ENCODE assay signal across 1 cellular context in the genomic region with DNA sequence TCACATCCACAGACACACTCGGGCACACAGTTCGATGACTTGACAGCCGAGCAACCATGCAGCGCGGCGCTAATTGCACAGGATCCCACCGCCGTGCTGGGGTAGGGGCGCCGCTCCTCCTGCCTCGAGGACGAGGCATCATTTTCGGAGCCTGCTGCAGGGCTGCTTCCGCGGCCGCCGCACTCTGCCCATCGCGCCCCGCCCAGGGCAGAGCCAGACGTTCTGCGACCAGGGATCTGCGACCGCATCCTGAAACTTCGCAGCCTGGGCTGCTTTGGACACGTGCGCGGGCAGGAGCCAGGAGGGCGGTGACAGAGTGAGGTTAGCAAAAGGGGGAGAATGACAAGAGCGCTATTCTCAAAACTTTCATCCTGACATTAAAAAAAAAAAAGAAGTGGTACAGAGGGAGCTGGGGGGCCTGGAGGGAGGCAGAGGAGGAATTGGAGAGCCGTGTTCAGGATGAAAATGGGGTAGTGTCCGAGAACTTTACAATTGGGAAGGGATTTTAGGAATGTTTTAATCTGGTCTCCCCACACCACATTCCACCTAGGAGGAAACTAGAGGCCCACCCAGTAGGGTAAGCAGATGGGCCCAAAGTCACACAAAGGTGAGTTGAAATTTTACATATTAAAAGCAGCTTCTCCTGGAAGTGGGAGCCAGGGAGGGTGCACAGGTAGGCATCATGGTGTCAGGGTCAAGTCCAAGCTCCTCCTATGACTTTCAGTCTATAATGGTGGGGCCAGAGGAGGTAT.
TF ChIP-seq lines count a peak whose summit lies in the region.

No MANE protein-coding gene starts in this region.

TF ChIP-seq in WTC11, 78 proteins besides CTCF, POLR2A, EP300 and RAD21 (continued from another document):
- TF ChIP-seq, protein P1, sequence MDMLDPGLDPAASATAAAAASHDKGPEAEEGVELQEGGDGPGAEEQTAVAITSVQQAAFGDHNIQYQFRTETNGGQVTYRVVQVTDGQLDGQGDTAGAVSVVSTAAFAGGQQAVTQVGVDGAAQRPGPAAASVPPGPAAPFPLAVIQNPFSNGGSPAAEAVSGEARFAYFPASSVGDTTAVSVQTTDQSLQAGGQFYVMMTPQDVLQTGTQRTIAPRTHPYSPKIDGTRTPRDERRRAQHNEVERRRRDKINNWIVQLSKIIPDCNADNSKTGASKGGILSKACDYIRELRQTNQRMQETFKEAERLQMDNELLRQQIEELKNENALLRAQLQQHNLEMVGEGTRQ (CRISPR knock-in tag; IDR thresholded peaks at IDR 0.05): peak; percentile 41
- TF ChIP-seq, protein P2, sequence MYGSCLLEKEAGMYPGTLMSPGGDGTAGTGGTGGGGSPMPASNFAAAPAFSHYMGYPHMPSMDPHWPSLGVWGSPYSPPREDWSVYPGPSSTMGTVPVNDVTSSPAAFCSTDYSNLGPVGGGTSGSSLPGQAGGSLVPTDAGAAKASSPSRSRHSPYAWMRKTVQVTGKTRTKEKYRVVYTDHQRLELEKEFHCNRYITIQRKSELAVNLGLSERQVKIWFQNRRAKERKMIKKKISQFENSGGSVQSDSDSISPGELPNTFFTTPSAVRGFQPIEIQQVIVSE (CRISPR knock-in tag; IDR thresholded peaks at IDR 0.05; ENCODE audit: borderline replicate concordance): no peak
- TF ChIP-seq SMAD4 (CRISPR knock-in tag; IDR thresholded peaks at IDR 0.05) (no peak), TEAD4 (CRISPR knock-in tag; IDR thresholded peaks at IDR 0.05) (no peak), GRHL2 (CRISPR knock-in tag; IDR thresholded peaks at IDR 0.05; ENCODE audit: insufficient replicate concordance, severe bottlenecking) (no peak), ZNF423 (CRISPR knock-in tag; IDR thresholded peaks at IDR 0.05) (no peak), SOX15 (CRISPR knock-in tag; IDR thresholded peaks at IDR 0.05) (no peak), ETV6 (CRISPR knock-in tag; IDR thresholded peaks at IDR 0.05) (0 out of 2 replicates have a peak, but pooled peaks have one; percentile 21), NR1H2 (CRISPR knock-in tag; IDR thresholded peaks at IDR 0.05) (no peak), OVOL2 (CRISPR knock-in tag; IDR thresholded peaks at IDR 0.05; ENCODE audit: borderline replicate concordance) (no peak)
- TF ChIP-seq, protein P3, sequence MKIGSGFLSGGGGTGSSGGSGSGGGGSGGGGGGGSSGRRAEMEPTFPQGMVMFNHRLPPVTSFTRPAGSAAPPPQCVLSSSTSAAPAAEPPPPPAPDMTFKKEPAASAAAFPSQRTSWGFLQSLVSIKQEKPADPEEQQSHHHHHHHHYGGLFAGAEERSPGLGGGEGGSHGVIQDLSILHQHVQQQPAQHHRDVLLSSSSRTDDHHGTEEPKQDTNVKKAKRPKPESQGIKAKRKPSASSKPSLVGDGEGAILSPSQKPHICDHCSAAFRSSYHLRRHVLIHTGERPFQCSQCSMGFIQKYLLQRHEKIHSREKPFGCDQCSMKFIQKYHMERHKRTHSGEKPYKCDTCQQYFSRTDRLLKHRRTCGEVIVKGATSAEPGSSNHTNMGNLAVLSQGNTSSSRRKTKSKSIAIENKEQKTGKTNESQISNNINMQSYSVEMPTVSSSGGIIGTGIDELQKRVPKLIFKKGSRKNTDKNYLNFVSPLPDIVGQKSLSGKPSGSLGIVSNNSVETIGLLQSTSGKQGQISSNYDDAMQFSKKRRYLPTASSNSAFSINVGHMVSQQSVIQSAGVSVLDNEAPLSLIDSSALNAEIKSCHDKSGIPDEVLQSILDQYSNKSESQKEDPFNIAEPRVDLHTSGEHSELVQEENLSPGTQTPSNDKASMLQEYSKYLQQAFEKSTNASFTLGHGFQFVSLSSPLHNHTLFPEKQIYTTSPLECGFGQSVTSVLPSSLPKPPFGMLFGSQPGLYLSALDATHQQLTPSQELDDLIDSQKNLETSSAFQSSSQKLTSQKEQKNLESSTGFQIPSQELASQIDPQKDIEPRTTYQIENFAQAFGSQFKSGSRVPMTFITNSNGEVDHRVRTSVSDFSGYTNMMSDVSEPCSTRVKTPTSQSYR (CRISPR knock-in tag; IDR thresholded peaks at IDR 0.05): 0 out of 2 replicates have a peak, but pooled peaks have one; percentile 37
- TF ChIP-seq, protein P4, sequence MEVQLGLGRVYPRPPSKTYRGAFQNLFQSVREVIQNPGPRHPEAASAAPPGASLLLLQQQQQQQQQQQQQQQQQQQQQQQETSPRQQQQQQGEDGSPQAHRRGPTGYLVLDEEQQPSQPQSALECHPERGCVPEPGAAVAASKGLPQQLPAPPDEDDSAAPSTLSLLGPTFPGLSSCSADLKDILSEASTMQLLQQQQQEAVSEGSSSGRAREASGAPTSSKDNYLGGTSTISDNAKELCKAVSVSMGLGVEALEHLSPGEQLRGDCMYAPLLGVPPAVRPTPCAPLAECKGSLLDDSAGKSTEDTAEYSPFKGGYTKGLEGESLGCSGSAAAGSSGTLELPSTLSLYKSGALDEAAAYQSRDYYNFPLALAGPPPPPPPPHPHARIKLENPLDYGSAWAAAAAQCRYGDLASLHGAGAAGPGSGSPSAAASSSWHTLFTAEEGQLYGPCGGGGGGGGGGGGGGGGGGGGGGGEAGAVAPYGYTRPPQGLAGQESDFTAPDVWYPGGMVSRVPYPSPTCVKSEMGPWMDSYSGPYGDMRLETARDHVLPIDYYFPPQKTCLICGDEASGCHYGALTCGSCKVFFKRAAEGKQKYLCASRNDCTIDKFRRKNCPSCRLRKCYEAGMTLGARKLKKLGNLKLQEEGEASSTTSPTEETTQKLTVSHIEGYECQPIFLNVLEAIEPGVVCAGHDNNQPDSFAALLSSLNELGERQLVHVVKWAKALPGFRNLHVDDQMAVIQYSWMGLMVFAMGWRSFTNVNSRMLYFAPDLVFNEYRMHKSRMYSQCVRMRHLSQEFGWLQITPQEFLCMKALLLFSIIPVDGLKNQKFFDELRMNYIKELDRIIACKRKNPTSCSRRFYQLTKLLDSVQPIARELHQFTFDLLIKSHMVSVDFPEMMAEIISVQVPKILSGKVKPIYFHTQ (CRISPR knock-in tag; IDR thresholded peaks at IDR 0.05): no peak
- TF ChIP-seq, protein P5, sequence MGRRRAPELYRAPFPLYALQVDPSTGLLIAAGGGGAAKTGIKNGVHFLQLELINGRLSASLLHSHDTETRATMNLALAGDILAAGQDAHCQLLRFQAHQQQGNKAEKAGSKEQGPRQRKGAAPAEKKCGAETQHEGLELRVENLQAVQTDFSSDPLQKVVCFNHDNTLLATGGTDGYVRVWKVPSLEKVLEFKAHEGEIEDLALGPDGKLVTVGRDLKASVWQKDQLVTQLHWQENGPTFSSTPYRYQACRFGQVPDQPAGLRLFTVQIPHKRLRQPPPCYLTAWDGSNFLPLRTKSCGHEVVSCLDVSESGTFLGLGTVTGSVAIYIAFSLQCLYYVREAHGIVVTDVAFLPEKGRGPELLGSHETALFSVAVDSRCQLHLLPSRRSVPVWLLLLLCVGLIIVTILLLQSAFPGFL (CRISPR knock-in tag; IDR thresholded peaks at IDR 0.05; ENCODE audit: borderline replicate concordance): no peak
- TF ChIP-seq, protein P6, sequence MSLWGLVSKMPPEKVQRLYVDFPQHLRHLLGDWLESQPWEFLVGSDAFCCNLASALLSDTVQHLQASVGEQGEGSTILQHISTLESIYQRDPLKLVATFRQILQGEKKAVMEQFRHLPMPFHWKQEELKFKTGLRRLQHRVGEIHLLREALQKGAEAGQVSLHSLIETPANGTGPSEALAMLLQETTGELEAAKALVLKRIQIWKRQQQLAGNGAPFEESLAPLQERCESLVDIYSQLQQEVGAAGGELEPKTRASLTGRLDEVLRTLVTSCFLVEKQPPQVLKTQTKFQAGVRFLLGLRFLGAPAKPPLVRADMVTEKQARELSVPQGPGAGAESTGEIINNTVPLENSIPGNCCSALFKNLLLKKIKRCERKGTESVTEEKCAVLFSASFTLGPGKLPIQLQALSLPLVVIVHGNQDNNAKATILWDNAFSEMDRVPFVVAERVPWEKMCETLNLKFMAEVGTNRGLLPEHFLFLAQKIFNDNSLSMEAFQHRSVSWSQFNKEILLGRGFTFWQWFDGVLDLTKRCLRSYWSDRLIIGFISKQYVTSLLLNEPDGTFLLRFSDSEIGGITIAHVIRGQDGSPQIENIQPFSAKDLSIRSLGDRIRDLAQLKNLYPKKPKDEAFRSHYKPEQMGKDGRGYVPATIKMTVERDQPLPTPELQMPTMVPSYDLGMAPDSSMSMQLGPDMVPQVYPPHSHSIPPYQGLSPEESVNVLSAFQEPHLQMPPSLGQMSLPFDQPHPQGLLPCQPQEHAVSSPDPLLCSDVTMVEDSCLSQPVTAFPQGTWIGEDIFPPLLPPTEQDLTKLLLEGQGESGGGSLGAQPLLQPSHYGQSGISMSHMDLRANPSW (CRISPR knock-in tag; conservative IDR thresholded peaks at IDR 0.05; ENCODE audit: low read depth): no peak
